ENCODE assay signal across 12 cellular contexts in genomic region chr9:91047529-91047928, GRCh38.
DNase-seq lines count a peak whose midpoint lies in the region; ATAC-seq and TF ChIP-seq lines count a peak whose summit lies in the region.
"Had no signal": no experiment of that assay in that cellular context is flagged by ENCODE, and none has a peak within 500 bp of the region (broad histone marks: within the 10 kb centered on the region; RNA-seq: fewer than 3 reads in every experiment).

No MANE protein-coding gene starts in this region.

- H3K23ac ChIP-seq in IMR-90 (ENCODE audit: low read depth, low read length), result peak overlapping the region; percentile 21; the same call in 1 of the 2 replicates

- H3K9me3 ChIP-seq in IMR-90 (ENCODE audit: control insufficient read depth, insufficient read depth, low read length) (no peaks in the 10 kb centered on the region), WERI-Rb-1 (ENCODE audit: severe bottlenecking) (no peaks in the 10 kb centered on the region)
- H3K9me3 ChIP-seq: mucosa of descending colon, vagina had no signal

- H3K27ac ChIP-seq in IMR-90 (ENCODE audit: insufficient read depth, low read length), result peak overlapping the region; percentile 72
- H3K27ac ChIP-seq in WERI-Rb-1, result no peak overlapping the region
- H3K27ac ChIP-seq: vagina had no signal

- peak overlapping the region; percentile 40 for H3K56ac ChIP-seq in IMR-90 (ENCODE audit: extremely low read depth, insufficient read depth, low read length)

- no peaks in the 10 kb centered on the region for H4K20me1 ChIP-seq in IMR-90 (ENCODE audit: insufficient read depth, low read length)

- H2AK9ac ChIP-seq in IMR-90 (replicated peaks; ENCODE audit: low read depth, low read length, poor library complexity), result peak overlapping the region; percentile 71

- H2BK5ac ChIP-seq in IMR-90 (ENCODE audit: low read depth, low read length, poor library complexity, severe bottlenecking), result peak overlapping the region; percentile 81

- TF ChIP-seq POLR2A in IMR-90 (IDR thresholded peaks at IDR 0.05; ENCODE audit: low read depth, low read length), result no peak

- peak overlapping the region; percentile 50 for H4K5ac ChIP-seq in IMR-90 (ENCODE audit: low read depth, low read length)

- DNase-seq in IMR-90 (no peak), dermis blood vessel endothelial cell (peak; percentile 15), HPDE6-E6E7 (ENCODE audit: extremely low spot score) (no peak), NCI-H2171 treated with DMSO at 0.1 percent for 48 hours (lab: John Stamatoyannopoulos, UW) (no peak), WERI-Rb-1 (no peak)
- DNase-seq in activated CD4-positive, alpha-beta T cell treated with anti-CD3 and anti-CD28 coated beads for 48 hours, result peak; percentile 81
- DNase-seq in stimulated activated CD4-positive, alpha-beta T cell treated with anti-CD3 and anti-CD28 coated beads, Interleukin-4, amount 100 ng/mL, for 24 hours, result peak; percentile 64
- DNase-seq: DMS 273 treated with DMSO at 0.1 percent for 48 hours, hippocampal formation, mucosa of descending colon had no signal

- H3K18ac ChIP-seq in IMR-90 (ENCODE audit: low read depth, low read length), result peak overlapping the region; percentile 78

- no peak for TF ChIP-seq RAD21 in IMR-90 (IDR thresholded peaks at IDR 0.05; ENCODE audit: low read length)

- peak overlapping the region; percentile 88 for H2BK120ac ChIP-seq in IMR-90 (ENCODE audit: low read depth, low read length)

- CTCF ChIA-PET in IMR-90 (lab: Yijun Ruan, JAX), result no interaction called here

- POLR2A ChIA-PET in IMR-90 (lab: Charles Lee; ENCODE audit: unreplicated experiment), result no interaction called here

- intact Hi-C loops in IMR-90 (cut with micrococcal nuclease), result no loop called here

- H3K4me1 ChIP-seq in IMR-90 (ENCODE audit: control insufficient read depth, insufficient read depth, low read length), result peaks cover 9% of the 10 kb centered on the region

- BruUV-seq in IMR-90 (replicated peaks; lab: Mats Ljungman, UMichigan), result no TSS peak

- TF ChIP-seq CTCF in IMR-90 (conservative IDR thresholded peaks at IDR 0.05; ENCODE audit: low read depth, low read length) (no peak), WERI-Rb-1 (IDR thresholded peaks at IDR 0.05; ENCODE audit: low read depth, low read length) (no peak)

- in situ Hi-C loops in IMR-90 (cut with MboI; ENCODE audit: low sequenced_read_pairs), result no loop called here

- peak overlapping the region; percentile 98 for H2BK15ac ChIP-seq in IMR-90 (ENCODE audit: low read depth, low read length)

- peaks cover 5% of the 10 kb centered on the region for H3K9me1 ChIP-seq in IMR-90 (ENCODE audit: insufficient read depth, low read length)

- H3K27me3 ChIP-seq in IMR-90 (ENCODE audit: control insufficient read depth, insufficient read depth, low read length) (no peaks in the 10 kb centered on the region), WERI-Rb-1 (ENCODE audit: insufficient read depth, low read depth, severe bottlenecking) (no peaks in the 10 kb centered on the region)
- H3K27me3 ChIP-seq: vagina had no signal

- H2AFZ ChIP-seq in IMR-90 (replicated peaks; ENCODE audit: low read length, poor library complexity), result peak overlapping the region; percentile 72

- H4K8ac ChIP-seq in IMR-90 (ENCODE audit: low read depth in 2 of 2, low read length in 2 of 2), result peak overlapping the region; percentile 91 to 92

- no peaks in the 10 kb centered on the region for H3K79me1 ChIP-seq in IMR-90 (ENCODE audit: low read depth in 1 of 2, low read length in 2 of 2)

- dilution Hi-C loops in IMR-90 (cut with HindIII; ENCODE audit: low sequenced_read_pairs, unreplicated experiment), result no loop called here

- WGBS in IMR-90 (ENCODE audit: extremely low coverage in 2 of 2, insufficient read length in 1 of 2), 2 experiments, result no CpG with 5 or more reads among the region's 5 CpGs

- peak overlapping the region; percentile 75 for H3K4me2 ChIP-seq in IMR-90 (ENCODE audit: low read depth, low read length)

- H3K14ac ChIP-seq in IMR-90 (replicated peaks; ENCODE audit: low read depth, low read length), result peak overlapping the region; percentile 70

- H2BK20ac ChIP-seq in IMR-90 (ENCODE audit: low read depth, low read length), result peak overlapping the region; percentile 82

- peak overlapping the region; percentile 95 for H2AK5ac ChIP-seq in IMR-90 (ENCODE audit: low read depth, low read length)

- H4K91ac ChIP-seq in IMR-90 (ENCODE audit: insufficient read depth, low read depth, low read length), result peak overlapping the region; percentile 93

- H3K4me3 ChIP-seq in IMR-90 (ENCODE audit: insufficient read depth, low read depth, low read length) (no peak overlapping the region), WERI-Rb-1 (ENCODE audit: low read depth, low read length) (no peak overlapping the region)
- H3K4me3 ChIP-seq: mucosa of descending colon, vagina had no signal

- H3K9ac ChIP-seq in IMR-90 (ENCODE audit: low read depth, low read length), result peak overlapping the region; percentile 27; the same call in 1 of the 2 replicates

- no peak for ATAC-seq in IMR-90 (ENCODE audit: low read depth)
- ATAC-seq in GM19395 (IDR thresholded peaks at IDR 0.05; ENCODE audit: unreplicated experiment), result no peak
- ATAC-seq: mucosa of descending colon had no signal

- H3K36me3 ChIP-seq in IMR-90 (ENCODE audit: control insufficient read depth, insufficient read depth, low read length) (no peaks in the 10 kb centered on the region), WERI-Rb-1 (no peaks in the 10 kb centered on the region)
- H3K36me3 ChIP-seq: vagina had no signal

- peak overlapping the region; percentile 87 for H3K4ac ChIP-seq in IMR-90 (ENCODE audit: low read depth, low read length)

TF ChIP-seq in IMR-90, 13 proteins besides CTCF, POLR2A, EP300 and RAD21:
- TF ChIP-seq MAZ (IDR thresholded peaks at IDR 0.05; ENCODE audit: borderline replicate concordance, low read depth, low read length) (no peak), SMC3 (IDR thresholded peaks at IDR 0.05; ENCODE audit: low read depth, low read length) (no peak), BHLHE40 (IDR thresholded peaks at IDR 0.05; ENCODE audit: low read depth, low read length) (no peak), FOS (IDR thresholded peaks at IDR 0.05; ENCODE audit: low read depth, low read length) (no peak), RCOR1 (IDR thresholded peaks at IDR 0.05; ENCODE audit: insufficient replicate concordance, low read length) (no peak), MXI1 (IDR thresholded peaks at IDR 0.05; ENCODE audit: borderline replicate concordance, low read depth, low read length) (no peak), CEBPB (IDR thresholded peaks at IDR 0.05; ENCODE audit: low read depth, low read length) (no peak), RFX5 (IDR thresholded peaks at IDR 0.05; ENCODE audit: low read depth, low read length) (no peak), USF2 (IDR thresholded peaks at IDR 0.05; ENCODE audit: low read depth, low read length) (no peak), NFE2L2 (IDR thresholded peaks at IDR 0.05; ENCODE audit: low read depth, low read length) (no peak), ELK1 (IDR thresholded peaks at IDR 0.05; ENCODE audit: borderline replicate concordance, low read depth, low read length) (no peak), CHD1 (IDR thresholded peaks at IDR 0.05; ENCODE audit: low read depth, low read length) (no peak), MAFK (IDR thresholded peaks at IDR 0.05; ENCODE audit: low read depth, low read length) (no peak)

Comparison
In these comparisons a context has a peak if more than half of its experiments do, and no peak if none do; other contexts are left out.
1. DNase-seq: peak in activated CD4-positive, alpha-beta T cell treated with anti-CD3 and anti-CD28 coated beads for 48 hours (single experiment), dermis blood vessel endothelial cell (single experiment) and stimulated activated CD4-positive, alpha-beta T cell treated with anti-CD3 and anti-CD28 coated beads, Interleukin-4, amount 100 ng/mL, for 24 hours (single experiment); none in IMR-90 (single experiment), HPDE6-E6E7 (single experiment), NCI-H2171 treated with DMSO at 0.1 percent for 48 hours (single experiment) and WERI-Rb-1 (single experiment).